In genomic region chr5:178153530-178154340, GRCh38 we compare ENCODE assay signal across 1 cellular context.
A peak's percentile ranks its signal among the peaks of the same experiment; 100 is the strongest.
TF ChIP-seq lines count a peak whose summit lies in the region.

Gene NHP2 (minus strand): TSS chr5:178153885. CDS start chr5:178153817, 68 bp downstream.

TF ChIP-seq in HepG2, 621 proteins besides CTCF, POLR2A, EP300 and RAD21 (continued from another document and continues in another):
- TF ChIP-seq THAP9 (CRISPR knock-in tag; IDR thresholded peaks at IDR 0.05; ENCODE audit: borderline replicate concordance) = peak; percentile 58; the same call in 1 of the 2 replicates
- no peak; the same call in 1 of the 2 replicates for TF ChIP-seq SMAD1 (CRISPR knock-in tag; IDR thresholded peaks at IDR 0.05; ENCODE audit: borderline replicate concordance, low read depth)
- TF ChIP-seq TGIF2 (CRISPR knock-in tag; IDR thresholded peaks at IDR 0.05) = peak; percentile 75; the same call in 1 of the 2 replicates
- no peak for TF ChIP-seq NKX3-1 (CRISPR knock-in tag; IDR thresholded peaks at IDR 0.05)
- TF ChIP-seq TP53 (CRISPR knock-in tag; conservative IDR thresholded peaks at IDR 0.05) = no peak
- TF ChIP-seq NFIC (IDR thresholded peaks at IDR 0.05; ENCODE audit: low read length) = no peak
- TF ChIP-seq DR1 (CRISPR knock-in tag; IDR thresholded peaks at IDR 0.05) = no peak; the same call in 1 of the 2 replicates
- no peak for TF ChIP-seq JARID2 (CRISPR knock-in tag; IDR thresholded peaks at IDR 0.05; ENCODE audit: insufficient replicate concordance)
- peak; percentile 98 for TF ChIP-seq NR2C2 (CRISPR knock-in tag; IDR thresholded peaks at IDR 0.05; ENCODE audit: borderline replicate concordance)
- no peak for TF ChIP-seq ZNF180 (CRISPR knock-in tag; IDR thresholded peaks at IDR 0.05; ENCODE audit: borderline replicate concordance, low read depth)
- TF ChIP-seq RXRA (CRISPR knock-in tag; IDR thresholded peaks at IDR 0.05) = no peak; the same call in 1 of the 2 replicates
- TF ChIP-seq SAFB2 (CRISPR knock-in tag; IDR thresholded peaks at IDR 0.05; ENCODE audit: borderline replicate concordance, low read depth) = no peak; the same call in 1 of the 2 replicates
- TF ChIP-seq FOXP4 (CRISPR knock-in tag; IDR thresholded peaks at IDR 0.05) = no peak
- peak in 1 of 2 experiments; percentile 71; a peak in 2 of 4 replicates for TF ChIP-seq KLF16 (CRISPR knock-in tag; IDR thresholded peaks at IDR 0.05)
- TF ChIP-seq TMF1 (CRISPR knock-in tag; IDR thresholded peaks at IDR 0.05; ENCODE audit: low read depth) = peak; percentile 62; the same call in 1 of the 2 replicates
- no peak; the same call in 1 of the 2 replicates for TF ChIP-seq ZSCAN5A (CRISPR knock-in tag; IDR thresholded peaks at IDR 0.05; ENCODE audit: borderline replicate concordance)
- TF ChIP-seq CSRNP2 (CRISPR knock-in tag; conservative IDR thresholded peaks at IDR 0.05; ENCODE audit: low read depth) = no peak
- peak; percentile 92; the same call in 1 of the 3 replicates for TF ChIP-seq MXI1 (IDR thresholded peaks at IDR 0.05; ENCODE audit: borderline replicate concordance, low read depth, low read length)
- no peak; the same call in 1 of the 2 replicates for TF ChIP-seq PAXIP1 (CRISPR knock-in tag; conservative IDR thresholded peaks at IDR 0.05)
- TF ChIP-seq ZSCAN20 (CRISPR knock-in tag; IDR thresholded peaks at IDR 0.05; ENCODE audit: borderline replicate concordance) = no peak
- no peak for TF ChIP-seq ZBTB20 (CRISPR knock-in tag; IDR thresholded peaks at IDR 0.05; ENCODE audit: borderline replicate concordance, low read depth)
- TF ChIP-seq ZNF773 (CRISPR knock-in tag; IDR thresholded peaks at IDR 0.05; ENCODE audit: borderline replicate concordance) = 0 out of 2 replicates have a peak, but pooled peaks have one; percentile 63
- TF ChIP-seq GMEB2 (CRISPR knock-in tag; IDR thresholded peaks at IDR 0.05; ENCODE audit: low read depth) = 0 out of 2 replicates have a peak, but pooled peaks have one; percentile 34
- TF ChIP-seq ZNF543 (CRISPR knock-in tag; IDR thresholded peaks at IDR 0.05) = no peak
- no peak for TF ChIP-seq NCOA5 (CRISPR knock-in tag; IDR thresholded peaks at IDR 0.05)
- peak; percentile 15; the same call in 1 of the 2 replicates for TF ChIP-seq FOXO1 (CRISPR knock-in tag; IDR thresholded peaks at IDR 0.05)
- TF ChIP-seq MAZ (IDR thresholded peaks at IDR 0.05; ENCODE audit: borderline replicate concordance, low read depth, low read length) = no peak
- 0 out of 2 replicates have a peak, but pooled peaks have one; percentile 26 for TF ChIP-seq MAZ (CRISPR knock-in tag; IDR thresholded peaks at IDR 0.05; ENCODE audit: low read depth)
- TF ChIP-seq ZNF777 (CRISPR knock-in tag; IDR thresholded peaks at IDR 0.05) = no peak
- no peak for TF ChIP-seq RERE (CRISPR knock-in tag; IDR thresholded peaks at IDR 0.05; ENCODE audit: low read depth)
- TF ChIP-seq ZNF678 (CRISPR knock-in tag; IDR thresholded peaks at IDR 0.05) = no peak
- 0 out of 2 replicates have a peak, but pooled peaks have one; percentile 38 for TF ChIP-seq BRF2 (CRISPR knock-in tag; IDR thresholded peaks at IDR 0.05)
- no peak for TF ChIP-seq MTA1 (CRISPR knock-in tag; IDR thresholded peaks at IDR 0.05; ENCODE audit: borderline replicate concordance)
- no peak for TF ChIP-seq RBAK (CRISPR knock-in tag; IDR thresholded peaks at IDR 0.05)
- no peak for TF ChIP-seq PHF5A (CRISPR knock-in tag; IDR thresholded peaks at IDR 0.05; ENCODE audit: low read depth, unreplicated experiment)
